In the genomic region with DNA sequence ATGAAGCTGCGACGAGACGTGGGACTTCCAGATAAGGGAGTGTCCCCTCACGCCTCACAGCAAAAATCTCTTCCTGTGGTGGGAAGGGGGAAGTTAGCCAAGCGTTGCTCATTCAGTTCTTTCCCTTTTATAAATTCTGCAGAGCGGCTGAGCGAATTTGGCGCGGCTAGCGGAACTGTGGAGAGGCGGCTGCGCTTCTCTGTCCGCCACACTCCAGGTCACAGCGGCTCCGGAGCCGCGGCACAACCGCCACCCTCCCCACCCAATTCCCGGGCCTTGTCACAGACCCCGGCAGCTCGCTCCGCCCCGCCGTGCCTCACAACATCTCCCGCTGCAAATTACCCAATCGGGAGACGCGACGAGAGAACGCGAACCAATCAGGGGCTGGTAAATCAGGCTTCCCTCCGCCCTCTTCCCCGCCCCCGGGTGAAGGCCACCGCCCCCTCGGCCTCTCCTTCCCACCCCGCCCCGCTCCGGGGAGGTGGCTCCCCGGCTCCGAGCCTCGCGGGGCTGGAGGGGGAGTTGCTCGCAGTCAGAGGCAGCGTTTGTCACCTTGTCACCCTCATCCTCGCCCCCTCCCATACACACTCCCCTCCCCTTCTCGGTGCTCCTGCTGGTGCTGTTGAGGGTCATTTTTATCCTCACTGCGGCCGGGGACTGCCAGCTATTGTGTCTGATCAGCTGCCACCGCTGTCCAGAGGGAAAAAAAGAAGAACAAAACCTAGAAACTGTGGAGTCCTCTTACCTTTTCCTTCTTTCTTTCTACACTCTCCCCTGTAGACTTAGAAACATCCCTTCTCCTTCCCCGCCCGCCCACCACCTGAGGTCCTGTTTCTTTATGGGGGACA, we compare ENCODE assay signal across 8 cellular contexts. TPM values are rescaled to one million over a fixed set of nuclear protein-coding genes. Genes with fewer than 3 reads are reported as not detected.
DNase-seq lines count a peak whose midpoint lies in the region; ATAC-seq and TF ChIP-seq lines count a peak whose summit lies in the region.

No MANE protein-coding gene starts in this region.

- H3K79me2 ChIP-seq in H9 (ENCODE audit: insufficient read depth, low read length) = no peaks in the 10 kb centered on the region

- no peak overlapping the region for H2BK5ac ChIP-seq in H9 (ENCODE audit: insufficient read length, low read length)

- peak overlapping the region; percentile 82 to 97 for H3K4me3 Mint-ChIP-seq in H9
- H3K4me3 Mint-ChIP-seq in nephron = peak overlapping the region; percentile 94 to 99 (median 97)

- H3K4me1 Mint-ChIP-seq in H9 (peaks cover 33 to 34% of the 10 kb centered on the region in 2 experiments), nephron (peaks cover 14% of the 10 kb centered on the region)

- peaks cover 28% of the 10 kb centered on the region for H3K23me2 ChIP-seq in H9 (ENCODE audit: insufficient read length, low read depth, low read length, poor library complexity, severe bottlenecking)

- H3K9me3 ChIP-seq in ES-I3 (ENCODE audit: control insufficient read depth, insufficient read depth, low read length) = no peaks in the 10 kb centered on the region
- no peaks in the 10 kb centered on the region for H3K9me3 ChIP-seq in H9 (ENCODE audit: control insufficient read depth, low read depth, low read length)

- no peak overlapping the region for H3T11ph ChIP-seq in H9 (ENCODE audit: low read length)

- no peaks in the 10 kb centered on the region; a peak in 2 of 7 replicates for H3K36me3 Mint-ChIP-seq in H9 (ENCODE audit: insufficient read depth in 1 of 3, low read depth in 3 of 3)
- no peaks in the 10 kb centered on the region for H3K36me3 Mint-ChIP-seq in nephron (ENCODE audit: low read depth)

- no peak overlapping the region for H3K23ac ChIP-seq in H9 (ENCODE audit: insufficient read length, low read depth, low read length)

- H3K56ac ChIP-seq in H9 (ENCODE audit: insufficient read length, low read depth, low read length) = no peak overlapping the region

- peak overlapping the region; percentile 66 to 94 (median 77); a peak in 5 of 7 replicates for H3K27ac Mint-ChIP-seq in H9
- H3K27ac Mint-ChIP-seq in nephron = peak overlapping the region; percentile 93 to 99 (median 98)

- no peak overlapping the region for H2BK12ac ChIP-seq in H9 (ENCODE audit: insufficient read length, low read depth, low read length)

- H2BK15ac ChIP-seq in H9 (ENCODE audit: low read depth, low read length) = no peak overlapping the region

- no peak overlapping the region for H2BK20ac ChIP-seq in H9 (ENCODE audit: low read depth, low read length, poor library complexity, severe bottlenecking)

- peak; percentile 96 for DNase-seq in H9
- peak; percentile 91 for DNase-seq in M059J (ENCODE audit: low read depth)
- peak; percentile 98 for DNase-seq in activated effector memory CD4-positive, alpha-beta T cell treated with anti-CD3 and anti-CD28 coated beads, Interleukin-2, amount 50 U/mL, for 16 hours
- peak; percentile 92 for DNase-seq in fibroblast of the conjunctiva (ENCODE audit: low read depth)
- peak; percentile 97 for DNase-seq in stimulated activated naive CD8-positive, alpha-beta T cell treated with anti-CD3 and anti-CD28 coated beads, Interleukin-15, Interleukin-2, amounts not matched to agents 100 U/mL and 50 U/mL, for 24 hours

- H3K4me1 ChIP-seq in ES-I3 (ENCODE audit: insufficient read depth, low read length) = no peaks in the 10 kb centered on the region
- H3K4me1 ChIP-seq in H9 (ENCODE audit: insufficient read depth, low read length) = peaks cover 2% of the 10 kb centered on the region; the same call in 1 of the 2 replicates

- no peak overlapping the region for H3K14ac ChIP-seq in H9 (ENCODE audit: insufficient read depth, low read length)

- no peak overlapping the region for H2AFZ ChIP-seq in H9 (ENCODE audit: low read length)

- H3K4ac ChIP-seq in H9 (ENCODE audit: low read depth, low read length) = no peak overlapping the region

- no peak overlapping the region for H4K91ac ChIP-seq in H9 (ENCODE audit: insufficient read length, low read depth, low read length)

- H4K5ac ChIP-seq in H9 (ENCODE audit: insufficient read length, low read depth, low read length) = no peak overlapping the region

- H3K27me3 ChIP-seq in H9 (ENCODE audit: insufficient read depth, low read length) = peaks cover 10% of the 10 kb centered on the region; the same call in 1 of the 2 replicates

- no peak overlapping the region for H2BK120ac ChIP-seq in H9 (ENCODE audit: low read depth, low read length, poor library complexity, severe bottlenecking)

- H3K9ac ChIP-seq in ES-I3 (ENCODE audit: low read depth, low read length) = peak overlapping the region; percentile 71
- H3K9ac ChIP-seq in H9 (ENCODE audit: extremely low read depth, insufficient read length, low read length) = peak overlapping the region; percentile 66

- H3K27ac ChIP-seq in H9 (ENCODE audit: insufficient read length, low read depth, low read length) = no peak overlapping the region

- peak; percentile 93 for ATAC-seq in stimulated activated naive CD8-positive, alpha-beta T cell treated with anti-CD3 and anti-CD28 coated beads, Interleukin-15, Interleukin-2, amounts not matched to agents 100 U/mL and 50 U/mL, for 24 hours

- H2AK5ac ChIP-seq in H9 (ENCODE audit: insufficient read length, low read length) = no peak overlapping the region

- H3K27me3 Mint-ChIP-seq in H9 (ENCODE audit: low read depth) (peaks cover 17% of the 10 kb centered on the region), nephron (ENCODE audit: low read depth) (no peaks in the 10 kb centered on the region)

- H4K8ac ChIP-seq in H9 (replicated peaks; ENCODE audit: insufficient read length, low read depth, low read length) = no peak overlapping the region

- H3K79me1 ChIP-seq in H9 (ENCODE audit: insufficient read depth, low read depth, low read length, poor library complexity, severe bottlenecking) = no peaks in the 10 kb centered on the region

- no peaks in the 10 kb centered on the region for H3K36me3 ChIP-seq in ES-I3 (ENCODE audit: insufficient read depth, low read length)

- H3K9me3 Mint-ChIP-seq in H9 (peaks cover 0 to 2% of the 10 kb centered on the region in 2 experiments; a peak in 2 of 5 replicates), nephron (no peaks in the 10 kb centered on the region)

- peak; percentile 94 for TF ChIP-seq POLR2A in Raji (IDR thresholded peaks at IDR 0.05; ENCODE audit: insufficient read depth, low read depth, low read length)

- H3K18ac ChIP-seq in H9 (ENCODE audit: insufficient read length, low read depth, low read length) = no peak overlapping the region

- no peak for TF ChIP-seq CTCF in H9 (conservative IDR thresholded peaks at IDR 0.05)
- TF ChIP-seq CTCF in nephron (IDR thresholded peaks at IDR 0.05; ENCODE audit: unreplicated experiment in 3 of 3) = no peak

- no CpG with 5 or more reads among the region's 52 CpGs for WGBS in H9 (ENCODE audit: extremely low coverage, insufficient read length, low lambda C conversion rate)

- H3K4me2 ChIP-seq in H9 (ENCODE audit: insufficient read depth, insufficient read length, low read length) = peak overlapping the region; percentile 96

- H4K20me1 ChIP-seq in H9 (ENCODE audit: control insufficient read depth, insufficient read depth, insufficient read length) = no peaks in the 10 kb centered on the region

RNA-seq across cellular contexts. Expression of gene ARHGAP21, which starts 0.9 kb away (rescaled TPM):
- total RNA-seq in H9 (2021) = 49.5 and 59.4 TPM in 2 replicates
- total RNA-seq in M059J (2014; rRNA removed; shearing (Covaris generic)) = 22.3 and 26.4 TPM in 2 replicates
